ENCODE assay signal across 12 cellular contexts in the genomic region with DNA sequence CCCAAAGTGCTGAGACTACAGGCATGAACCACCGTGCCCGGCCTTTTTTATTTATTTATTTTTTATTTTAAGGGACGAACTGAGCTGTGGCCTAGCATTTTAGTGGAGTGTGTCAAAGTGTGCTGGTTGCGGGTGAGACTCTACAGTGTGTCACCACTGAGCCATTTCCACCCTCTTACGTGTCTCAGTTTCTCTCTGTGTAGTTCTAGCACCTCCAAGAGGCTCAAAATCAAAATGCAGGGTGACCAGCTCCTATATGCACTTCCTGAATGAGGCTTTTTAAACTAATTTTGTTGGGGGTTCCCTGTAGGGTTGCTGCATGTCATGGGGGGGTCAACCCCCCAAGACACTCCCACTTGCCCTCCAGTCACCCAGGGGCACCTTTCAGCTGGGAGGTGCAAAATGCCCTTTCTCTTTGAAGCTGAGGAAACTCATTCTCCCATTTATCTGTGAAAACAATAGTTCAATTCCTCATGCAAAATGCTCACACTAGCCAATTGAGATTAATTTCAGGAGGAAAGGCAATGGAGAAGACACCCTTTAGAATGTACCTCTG.
DNase-seq lines count a peak whose midpoint lies in the region; ATAC-seq, FAIRE-seq and TF ChIP-seq lines count a peak whose summit lies in the region.
"Had no signal": no experiment of that assay in that cellular context is flagged by ENCODE, and none has a peak within 500 bp of the region (broad histone marks: within the 10 kb centered on the region; RNA-seq: fewer than 3 reads in every experiment).

No MANE protein-coding gene starts in this region.

- no peak for FAIRE-seq in kidney (lab: Jason Lieb, UNC)

- H3K27ac ChIP-seq in kidney (ENCODE audit: low read depth in 2 of 2, low read length in 2 of 2) = no peak overlapping the region

- no peak for ATAC-seq in stimulated activated memory B cell treated with anti-CD40 and anti-IgM and Interleukin-4, amounts not matched to agents 10 μg/mL and 1 μg/mL and 100 μg/mL, for 72 hours
- ATAC-seq in GM19328 (IDR thresholded peaks at IDR 0.05; ENCODE audit: unreplicated experiment) = no peak

- TF ChIP-seq CTCF in CD14-positive monocyte (IDR thresholded peaks at IDR 0.05) (peak; percentile 9), HFFc6 (IDR thresholded peaks at IDR 0.05) (peak; percentile 46), kidney (IDR thresholded peaks at IDR 0.05; ENCODE audit: borderline replicate concordance, extremely low read depth, insufficient read depth) (peak; percentile 25)

- H3K4me1 ChIP-seq in kidney (ENCODE audit: control insufficient read depth in 1 of 2, insufficient read depth in 1 of 2, low read depth in 1 of 2, low read length in 2 of 2) = no peaks in the 10 kb centered on the region

- H3K27ac Mint-ChIP-seq in CD14-positive monocyte (no peak overlapping the region), HFFc6 (no peak overlapping the region)
- peak overlapping the region; percentile 89 for H3K27ac Mint-ChIP-seq in activated naive CD8-positive, alpha-beta T cell
- no peak overlapping the region for H3K27ac Mint-ChIP-seq in stimulated activated memory B cell treated with anti-CD40 and anti-IgM and Interleukin-4, amounts not matched to agents 10 μg/mL and 1 μg/mL and 100 μg/mL, for 72 hours

- no peaks in the 10 kb centered on the region for H3K36me3 ChIP-seq in kidney (ENCODE audit: control insufficient read depth in 1 of 2, insufficient read depth in 2 of 2, low read length in 2 of 2)

- H3K9me3 ChIP-seq in kidney (ENCODE audit: control insufficient read depth in 1 of 2, low read length in 2 of 2) = no peaks in the 10 kb centered on the region

- H3K4me3 Mint-ChIP-seq in CD14-positive monocyte (no peak overlapping the region), HFFc6 (no peak overlapping the region)
- peak overlapping the region; percentile 76 for H3K4me3 Mint-ChIP-seq in activated naive CD8-positive, alpha-beta T cell
- H3K4me3 Mint-ChIP-seq in stimulated activated memory B cell treated with anti-CD40 and anti-IgM and Interleukin-4, amounts not matched to agents 10 μg/mL and 1 μg/mL and 100 μg/mL, for 72 hours = no peak overlapping the region

- no peak overlapping the region for H3K9ac ChIP-seq in kidney (ENCODE audit: low read length in 2 of 2)

- peaks cover 4 to 29% (median 20%) of the 10 kb centered on the region in 7 donors for H3K9me3 Mint-ChIP-seq in CD14-positive monocyte
- peaks cover 27% of the 10 kb centered on the region for H3K9me3 Mint-ChIP-seq in HFFc6
- peaks cover 8% of the 10 kb centered on the region for H3K9me3 Mint-ChIP-seq in activated naive CD8-positive, alpha-beta T cell (ENCODE audit: low read depth)
- peaks cover 5% of the 10 kb centered on the region for H3K9me3 Mint-ChIP-seq in stimulated activated memory B cell treated with anti-CD40 and anti-IgM and Interleukin-4, amounts not matched to agents 10 μg/mL and 1 μg/mL and 100 μg/mL, for 72 hours

- intact Hi-C loops in CD14-positive monocyte (cut with micrococcal nuclease) = no loop called here
- intact Hi-C loops in kidney (cut with DNase I) = no loop called here

- H3K27me3 Mint-ChIP-seq in CD14-positive monocyte (ENCODE audit: low read depth in 3 of 3) (peaks cover 4 to 6% (median 4%) of the 10 kb centered on the region in 3 donors), HFFc6 (ENCODE audit: insufficient read depth) (peaks cover 4% of the 10 kb centered on the region)
- no peaks in the 10 kb centered on the region for H3K27me3 Mint-ChIP-seq in activated naive CD8-positive, alpha-beta T cell
- no peaks in the 10 kb centered on the region for H3K27me3 Mint-ChIP-seq in stimulated activated memory B cell treated with anti-CD40 and anti-IgM and Interleukin-4, amounts not matched to agents 10 μg/mL and 1 μg/mL and 100 μg/mL, for 72 hours

- no peak overlapping the region for H3K4me3 ChIP-seq in kidney (ENCODE audit: low read length in 2 of 2)

- H3K4me1 Mint-ChIP-seq in CD14-positive monocyte (no peaks in the 10 kb centered on the region), HFFc6 (ENCODE audit: low read depth) (peaks cover 12% of the 10 kb centered on the region)
- peaks cover 23% of the 10 kb centered on the region for H3K4me1 Mint-ChIP-seq in activated naive CD8-positive, alpha-beta T cell (ENCODE audit: low read depth)
- peaks cover 9% of the 10 kb centered on the region for H3K4me1 Mint-ChIP-seq in stimulated activated memory B cell treated with anti-CD40 and anti-IgM and Interleukin-4, amounts not matched to agents 10 μg/mL and 1 μg/mL and 100 μg/mL, for 72 hours

- DNase-seq in CD14-positive monocyte (ENCODE audit: low spot score) (no peak), HFFc6 (peak; percentile 44), kidney (no peak), cerebellum (ENCODE audit: low spot score) (no peak), OCI-M2 (lab: John Stamatoyannopoulos, UW; ENCODE audit: unreplicated experiment) (no peak)
- DNase-seq: dermis blood vessel endothelial cell, DMS79, KG1, occipital lobe had no signal

- H3K36me3 Mint-ChIP-seq in CD14-positive monocyte (no peaks in the 10 kb centered on the region), HFFc6 (ENCODE audit: low read depth) (peaks cover 13% of the 10 kb centered on the region)
- no peaks in the 10 kb centered on the region for H3K36me3 Mint-ChIP-seq in activated naive CD8-positive, alpha-beta T cell
- no peaks in the 10 kb centered on the region for H3K36me3 Mint-ChIP-seq in stimulated activated memory B cell treated with anti-CD40 and anti-IgM and Interleukin-4, amounts not matched to agents 10 μg/mL and 1 μg/mL and 100 μg/mL, for 72 hours
